ENCODE assay signal across 8 cellular contexts in the genomic region with DNA sequence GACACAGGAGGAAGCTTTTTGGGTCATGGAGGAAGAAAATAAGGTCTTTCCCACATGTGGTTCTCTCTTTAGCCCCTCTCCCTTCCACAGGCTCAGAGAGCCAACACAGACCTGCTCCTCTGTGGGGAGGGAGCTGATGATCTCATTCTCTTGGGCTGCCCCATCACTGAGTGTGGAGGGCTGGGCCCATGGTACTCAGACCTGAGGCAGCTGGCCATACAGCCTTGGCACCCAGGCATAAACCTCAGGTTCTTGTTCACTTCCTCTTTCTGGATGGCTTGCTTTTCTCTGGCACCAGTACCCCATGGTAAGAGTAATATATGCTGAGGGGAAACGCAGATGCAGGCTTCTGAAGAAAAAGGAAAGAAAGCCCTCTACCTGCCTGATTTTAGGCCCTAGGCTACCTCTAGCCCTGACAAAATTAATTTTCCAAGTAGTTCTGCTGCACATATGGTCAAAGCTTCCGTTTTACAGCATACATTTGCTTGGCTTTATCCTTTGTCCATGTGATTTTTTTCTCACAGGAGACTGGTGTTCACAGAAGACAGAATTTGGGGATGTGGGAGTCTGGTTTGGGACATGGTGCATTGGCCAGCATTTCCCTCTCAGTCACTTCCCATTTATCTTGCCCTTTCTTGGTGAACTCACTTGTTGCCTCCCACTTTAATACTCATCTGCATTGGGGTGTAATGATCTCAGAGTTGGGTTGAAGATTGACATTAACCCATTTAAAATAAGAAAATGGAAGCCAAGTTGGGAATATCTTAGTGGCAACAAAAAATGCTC. TPM values are rescaled to one million over a fixed set of nuclear protein-coding genes. Genes with fewer than 3 reads are reported as not detected.
DNase-seq lines count a peak whose midpoint lies in the region; ATAC-seq and TF ChIP-seq lines count a peak whose summit lies in the region.

No MANE protein-coding gene starts in this region.

- H3K4me1 Mint-ChIP-seq in osteocyte (ENCODE audit: unreplicated experiment) = no peaks in the 10 kb centered on the region

- no peak overlapping the region for H3K9ac ChIP-seq in MM.1S (ENCODE audit: low read length)

- H2AFZ ChIP-seq in MM.1S (ENCODE audit: low read length) (peak overlapping the region; percentile 50; the same call in 1 of the 2 replicates), PC-9 (no peak overlapping the region)

- H3K9me3 ChIP-seq in MM.1S (replicated peaks; ENCODE audit: insufficient read depth, low read length) (no peaks in the 10 kb centered on the region), left lung (no peaks in the 10 kb centered on the region), PC-9 (ENCODE audit: insufficient read depth, low read depth) (peaks cover 5% of the 10 kb centered on the region; the same call in 1 of the 2 replicates)

- POLR2A ChIA-PET in PC-9 (lab: Charles Lee; ENCODE audit: unreplicated experiment) = no interaction called here

- DNase-seq in MM.1S = peak; percentile 44
- peak in 1 of 2 donors; percentile 38 for DNase-seq in left lung
- DNase-seq in PC-9 = no peak
- DNase-seq in osteocyte (ENCODE audit: extremely low spot score, unreplicated experiment) = no peak
- no peak for DNase-seq in NK-92 (lab: John Stamatoyannopoulos, UW; ENCODE audit: unreplicated experiment)
- no peak for DNase-seq in inferior parietal cortex (ENCODE audit: extremely low spot score)

- TF ChIP-seq CTCF in MM.1S (IDR thresholded peaks at IDR 0.05; ENCODE audit: low read length) (no peak), left lung (IDR thresholded peaks at IDR 0.05) (no peak), PC-9 (conservative IDR thresholded peaks at IDR 0.05) (no peak), osteocyte (IDR thresholded peaks at IDR 0.05) (no peak)

- no TSS peak for BruUV-seq in PC-9 (replicated peaks; lab: Mats Ljungman, UMichigan)

- no peaks in the 10 kb centered on the region for H3K36me3 Mint-ChIP-seq in osteocyte (ENCODE audit: unreplicated experiment)

- H3K27me3 Mint-ChIP-seq in osteocyte (ENCODE audit: unreplicated experiment) = peaks cover 11% of the 10 kb centered on the region

- intact Hi-C loops in left lung (cut with DNase I) (no loop called here), PC-9 (cut with micrococcal nuclease; ENCODE audit: unreplicated experiment) (no loop called here)

- ATAC-seq in GM18861 (IDR thresholded peaks at IDR 0.05; ENCODE audit: unreplicated experiment) (peak; percentile 94), HG02610 (IDR thresholded peaks at IDR 0.05; ENCODE audit: unreplicated experiment) (peak; percentile 79), left lung (peak; percentile 52)

- no peak overlapping the region for H3K27ac Mint-ChIP-seq in osteocyte (ENCODE audit: unreplicated experiment)

- no peaks in the 10 kb centered on the region for H4K20me1 ChIP-seq in MM.1S (ENCODE audit: insufficient read depth, low read length)
- no peaks in the 10 kb centered on the region for H4K20me1 ChIP-seq in PC-9 (ENCODE audit: insufficient read depth)

- H3K9me2 ChIP-seq in MM.1S (replicated peaks; ENCODE audit: insufficient read depth, low read length) (no peaks in the 10 kb centered on the region), PC-9 (ENCODE audit: insufficient read depth) (no peaks in the 10 kb centered on the region)

- no peaks in the 10 kb centered on the region for H3K79me2 ChIP-seq in MM.1S (ENCODE audit: low read length)
- no peaks in the 10 kb centered on the region for H3K79me2 ChIP-seq in PC-9 (ENCODE audit: low read depth)

- H3K4me3 ChIP-seq in MM.1S (ENCODE audit: low read length) (no peak overlapping the region), left lung (no peak overlapping the region), PC-9 (no peak overlapping the region)

- peaks cover 10% of the 10 kb centered on the region for H3K9me3 Mint-ChIP-seq in osteocyte (ENCODE audit: unreplicated experiment)

- no peak overlapping the region for H3K4me2 ChIP-seq in MM.1S (ENCODE audit: low read depth, low read length)
- no peak overlapping the region for H3K4me2 ChIP-seq in PC-9

- H3K4me1 ChIP-seq in MM.1S (ENCODE audit: low read length) = peaks cover 4% of the 10 kb centered on the region
- H3K4me1 ChIP-seq in left lung = peaks cover 0 to 26% of the 10 kb centered on the region in 2 donors
- H3K4me1 ChIP-seq in PC-9 (replicated peaks; ENCODE audit: insufficient read depth) = no peaks in the 10 kb centered on the region

- no peaks in the 10 kb centered on the region for H3K36me3 ChIP-seq in MM.1S (replicated peaks; ENCODE audit: insufficient read depth, low read length)
- H3K36me3 ChIP-seq in left lung = no peaks in the 10 kb centered on the region
- no peaks in the 10 kb centered on the region for H3K36me3 ChIP-seq in PC-9 (ENCODE audit: low read depth)

- H3F3A ChIP-seq in MM.1S (ENCODE audit: insufficient read depth, low read length) (no peaks in the 10 kb centered on the region), PC-9 (ENCODE audit: insufficient read depth, low read depth) (no peaks in the 10 kb centered on the region)

- H3K27me3 ChIP-seq in MM.1S (replicated peaks; ENCODE audit: insufficient read depth, low read length) (no peaks in the 10 kb centered on the region), left lung (no peaks in the 10 kb centered on the region), PC-9 (ENCODE audit: insufficient read depth, low read depth) (no peaks in the 10 kb centered on the region)

- peak overlapping the region; percentile 15; the same call in 1 of the 2 replicates for H3K27ac ChIP-seq in MM.1S (ENCODE audit: low read length)
- H3K27ac ChIP-seq in left lung = peak overlapping the region in 1 of 2 donors; percentile 66
- no peak overlapping the region for H3K27ac ChIP-seq in PC-9

- CTCF ChIA-PET in PC-9 (lab: Charles Lee) = no interaction called here

- H3K4me3 Mint-ChIP-seq in osteocyte (ENCODE audit: unreplicated experiment) = no peak overlapping the region

RNA-seq across cellular contexts. Expression of gene DHRS9, which starts 11.1 kb away (rescaled TPM):
- total RNA-seq in left lung = 1 to 10 TPM; 3.9 to 8.5 TPM
- total RNA-seq in PC-9 (2021) = not detected in 2 replicates
- not detected in 2 replicates for total RNA-seq in osteocyte

RNA-seq across cellular contexts. Expression of gene ABCB11, which starts 49.3 kb away (rescaled TPM):
- total RNA-seq in left lung = under 1 TPM in 1 of 2 donors, not detected in 1; 0.08 TPM
- not detected in 2 replicates for total RNA-seq in PC-9 (2021)
- total RNA-seq in osteocyte = not detected in 2 replicates
